Comparison of ENCODE assay signal across 8 cellular contexts in genomic region chr5:98774192-98775046, GRCh38. TPM values are rescaled to one million over a fixed set of nuclear protein-coding genes. Genes with fewer than 3 reads are reported as not detected.
DNase-seq lines count a peak whose midpoint lies in the region; ATAC-seq and TF ChIP-seq lines count a peak whose summit lies in the region.

No MANE protein-coding gene starts in this region.

- peak overlapping the region; percentile 93 to 94 (median 93) for H3K27ac ChIP-seq in esophagus muscularis mucosa (replicated peaks in 1 of 4)
- peak overlapping the region; percentile 98 for H3K27ac ChIP-seq in suprapubic skin

- no peak for TF ChIP-seq CTCF in AG10803 (conservative IDR thresholded peaks at IDR 0.05; ENCODE audit: low read length)
- peak in 1 of 3 experiments; percentile 2 for TF ChIP-seq CTCF in esophagus muscularis mucosa (IDR thresholded peaks at IDR 0.05)
- no peak for TF ChIP-seq CTCF in suprapubic skin (IDR thresholded peaks at IDR 0.05)

- H3K9me3 Mint-ChIP-seq in activated T-cell treated with anti-CD3 and anti-CD28 coated beads, Interleukin-2, amount 50 U/mL, for 4 hours, result no peaks in the 10 kb centered on the region

- peaks cover 34 to 62% (median 47%) of the 10 kb centered on the region in 4 donors for H3K4me1 ChIP-seq in esophagus muscularis mucosa
- peaks cover 65% of the 10 kb centered on the region for H3K4me1 ChIP-seq in suprapubic skin

- H3K4me1 Mint-ChIP-seq in activated T-cell treated with anti-CD3 and anti-CD28 coated beads, Interleukin-2, amount 50 U/mL, for 4 hours (ENCODE audit: low read depth), result peaks cover 57% of the 10 kb centered on the region

- H3K36me3 ChIP-seq in esophagus muscularis mucosa (peaks cover 0 to 6% (median 0%) of the 10 kb centered on the region in 4 donors), suprapubic skin (no peaks in the 10 kb centered on the region)

- TF ChIP-seq POLR2A in esophagus muscularis mucosa (IDR thresholded peaks at IDR 0.05; ENCODE audit: low read depth), result no peak
- TF ChIP-seq POLR2A in suprapubic skin (IDR thresholded peaks at IDR 0.05), result no peak

- TF ChIP-seq EP300 in esophagus muscularis mucosa (IDR thresholded peaks at IDR 0.05), result no peak
- no peak for TF ChIP-seq EP300 in suprapubic skin (IDR thresholded peaks at IDR 0.05)

- ATAC-seq in GM18867 (IDR thresholded peaks at IDR 0.05; ENCODE audit: unreplicated experiment) (peak; percentile 37), HG03064 (IDR thresholded peaks at IDR 0.05; ENCODE audit: low read depth, unreplicated experiment) (peak; percentile 26)
- peak; percentile 33 to 39 for ATAC-seq in activated T-cell treated with anti-CD3 and anti-CD28 coated beads, Interleukin-2, amount 50 U/mL, for 4 hours

- H3K27me3 Mint-ChIP-seq in activated T-cell treated with anti-CD3 and anti-CD28 coated beads, Interleukin-2, amount 50 U/mL, for 4 hours (ENCODE audit: low read depth), result peaks cover 13% of the 10 kb centered on the region

- H3K27me3 ChIP-seq in esophagus muscularis mucosa (no peaks in the 10 kb centered on the region), suprapubic skin (no peaks in the 10 kb centered on the region)

- no peaks in the 10 kb centered on the region for H3K36me3 Mint-ChIP-seq in activated T-cell treated with anti-CD3 and anti-CD28 coated beads, Interleukin-2, amount 50 U/mL, for 4 hours (ENCODE audit: insufficient read depth)

- DNase-seq in AG10803 (ENCODE audit: low read depth), result peak; percentile 52
- peak; percentile 87 for DNase-seq in NCI-H748 (lab: John Stamatoyannopoulos, UW; ENCODE audit: unreplicated experiment)
- DNase-seq in activated T-cell treated with anti-CD3 and anti-CD28 coated beads, Interleukin-2, amount 50 U/mL, for 4 hours, result peak; percentile 37
- DNase-seq in esophagus muscularis mucosa (ENCODE audit: extremely low spot score), result no peak
- DNase-seq in myocyte (ENCODE audit: low read depth), result peak; percentile 88
- peak in 1 of 2 donors; percentile 76 for DNase-seq in suprapubic skin (ENCODE audit: low spot score in 2 of 2)

- 1% methylated on average over 16 of the region's 64 CpGs for WGBS in esophagus muscularis mucosa
- WGBS in suprapubic skin, result under 1% methylated on average over 31 of the region's 64 CpGs

- intact Hi-C loops in esophagus muscularis mucosa (cut with DNase I), result loop anchor here (5.0 to 10.0 kb wide), 2 partner anchors 150 to 342 kb away; partner anchors contain the start of gene CHD1

- H3K4me3 Mint-ChIP-seq in activated T-cell treated with anti-CD3 and anti-CD28 coated beads, Interleukin-2, amount 50 U/mL, for 4 hours, result peak overlapping the region; percentile 97

- H3K4me3 ChIP-seq in AG10803 (ENCODE audit: low read length) (peak overlapping the region; percentile 81), esophagus muscularis mucosa (peak overlapping the region; percentile 81 to 94 (median 90)), suprapubic skin (peak overlapping the region; percentile 98)

- H3K9me3 ChIP-seq in esophagus muscularis mucosa (no peaks in the 10 kb centered on the region), suprapubic skin (no peaks in the 10 kb centered on the region)

RNA-seq across cellular contexts. Expression of gene RGMB, which starts 1.0 kb away (rescaled TPM):
- total RNA-seq in activated T-cell treated with anti-CD3 and anti-CD28 coated beads, Interleukin-2, amount 50 U/mL, for 4 hours, result 1 to 10 TPM; 2.5 to 3.8 (median 3.6) TPM
- total RNA-seq in esophagus muscularis mucosa, result 100 to 1,000 TPM; 145 to 198 (median 183) TPM
- 206 and 220 TPM in 2 replicates for total RNA-seq in myocyte
- polyA plus RNA-seq in myocyte (2012), result 77.0 TPM
- 10 to 100 TPM; 47.7 to 73.2 (median 70.8) TPM for total RNA-seq in suprapubic skin

Comparison
In these comparisons a context has a peak if more than half of its experiments do, and no peak if none do; other contexts are left out.
1. RNA of gene RGMB, which starts 1.0 kb away (total RNA-seq): 206 to 220 TPM in myocyte, 145 to 198 TPM in esophagus muscularis mucosa and 47.7 to 73.2 TPM in suprapubic skin; 2.5 to 3.8 TPM in activated T-cell treated with anti-CD3 and anti-CD28 coated beads, Interleukin-2, amount 50 U/mL, for 4 hours; every median in the first group is over 10 times any median in the second.
2. Peak in every context shown above with its lines, with median percentiles within 50 percentile points of each other: H3K4me3 ChIP-seq and ATAC-seq.